In the genomic region with DNA sequence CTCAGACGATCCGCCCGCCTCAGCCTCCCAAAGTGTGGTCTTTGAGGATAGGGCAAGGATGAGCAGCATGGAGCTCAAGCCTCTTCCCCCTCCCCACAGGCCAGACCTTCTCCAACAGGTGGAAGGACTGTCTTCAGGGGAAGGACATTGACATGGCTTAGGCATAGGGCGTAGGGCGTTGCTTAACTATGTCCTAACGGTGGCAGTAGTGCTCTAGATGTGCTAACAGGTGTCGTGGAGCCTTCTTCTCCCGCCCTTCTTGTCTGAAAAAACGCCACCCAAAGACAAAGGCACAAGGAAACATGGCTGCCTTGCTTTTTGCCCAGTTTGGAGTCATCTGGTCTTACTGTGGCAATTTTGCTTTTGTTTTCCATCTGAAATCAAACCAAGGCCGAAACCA, we compare ENCODE assay signal across 8 cellular contexts.
DNase-seq lines count a peak whose midpoint lies in the region; ATAC-seq and TF ChIP-seq lines count a peak whose summit lies in the region.

No MANE protein-coding gene starts in this region.

- H3K4me3 Mint-ChIP-seq in CD4-positive, CD25-positive, alpha-beta regulatory T cell, result peak overlapping the region in 3 of 4 donors; percentile 84 to 93 (median 91)
- no peak overlapping the region for H3K4me3 Mint-ChIP-seq in activated CD4-positive, alpha-beta T cell treated with anti-CD3 and anti-CD28 coated beads, Interleukin-2, amount 10 ng/mL, durations not matched to agents 24 days and 14 days
- no peak overlapping the region for H3K4me3 Mint-ChIP-seq in glutamatergic neuron (ENCODE audit: unreplicated experiment)

- ATAC-seq in CD4-positive, CD25-positive, alpha-beta regulatory T cell (ENCODE audit: low read depth in 2 of 2), result no peak
- ATAC-seq in GM21360 (IDR thresholded peaks at IDR 0.05; ENCODE audit: unreplicated experiment) (peak; percentile 82), HG03039 (IDR thresholded peaks at IDR 0.05; ENCODE audit: unreplicated experiment) (no peak)

- H3K27ac ChIP-seq in CD4-positive, CD25-positive, alpha-beta regulatory T cell (ENCODE audit: insufficient read depth, low read length, poor library complexity, severe bottlenecking), result no peak overlapping the region

- no peaks in the 10 kb centered on the region for H3K9me3 ChIP-seq in CD4-positive, CD25-positive, alpha-beta regulatory T cell (ENCODE audit: control insufficient read depth in 2 of 2, low read length in 2 of 2)

- peak in 2 of 3 donors; percentile 88 to 93 for DNase-seq in CD4-positive, CD25-positive, alpha-beta regulatory T cell
- DNase-seq in SK-MEL-5 (ENCODE audit: low read depth, low spot score) (peak; percentile 89), iris pigment epithelial cell (ENCODE audit: low read depth) (peak; percentile 30), RKO (ENCODE audit: low spot score) (no peak), glutamatergic neuron (no peak)
- DNase-seq in activated CD4-positive, alpha-beta T cell treated with anti-CD3 and anti-CD28 coated beads, Interleukin-2, amount 10 ng/mL, durations not matched to agents 24 days and 14 days, result no peak

- no peaks in the 10 kb centered on the region for H3K27me3 ChIP-seq in CD4-positive, CD25-positive, alpha-beta regulatory T cell (ENCODE audit: control insufficient read depth, insufficient read depth, low read length)

- no peak for TF ChIP-seq CTCF in glutamatergic neuron (IDR thresholded peaks at IDR 0.05; ENCODE audit: partially characterized antibody, unreplicated experiment)

- peak overlapping the region; percentile 59 for H3K4me3 ChIP-seq in CD4-positive, CD25-positive, alpha-beta regulatory T cell (ENCODE audit: low read depth, low read length)

- H3K4me1 Mint-ChIP-seq in CD4-positive, CD25-positive, alpha-beta regulatory T cell, result peaks cover 0 to 25% (median 2%) of the 10 kb centered on the region in 4 donors
- H3K4me1 Mint-ChIP-seq in activated CD4-positive, alpha-beta T cell treated with anti-CD3 and anti-CD28 coated beads, Interleukin-2, amount 10 ng/mL, durations not matched to agents 24 days and 14 days, result no peaks in the 10 kb centered on the region
- peaks cover 5% of the 10 kb centered on the region for H3K4me1 Mint-ChIP-seq in glutamatergic neuron (ENCODE audit: low read depth, unreplicated experiment)

- H3K36me3 ChIP-seq in CD4-positive, CD25-positive, alpha-beta regulatory T cell (ENCODE audit: control insufficient read depth, insufficient read depth, low read length), result no peaks in the 10 kb centered on the region

- no peaks in the 10 kb centered on the region for H3K9me3 Mint-ChIP-seq in CD4-positive, CD25-positive, alpha-beta regulatory T cell
- no peaks in the 10 kb centered on the region for H3K9me3 Mint-ChIP-seq in activated CD4-positive, alpha-beta T cell treated with anti-CD3 and anti-CD28 coated beads, Interleukin-2, amount 10 ng/mL, durations not matched to agents 24 days and 14 days
- H3K9me3 Mint-ChIP-seq in glutamatergic neuron (ENCODE audit: unreplicated experiment), result no peaks in the 10 kb centered on the region

- no peaks in the 10 kb centered on the region for H3K4me1 ChIP-seq in CD4-positive, CD25-positive, alpha-beta regulatory T cell (ENCODE audit: control insufficient read depth, insufficient read depth, low read length, poor library complexity, severe bottlenecking)

- H3K36me3 Mint-ChIP-seq in CD4-positive, CD25-positive, alpha-beta regulatory T cell, result no peaks in the 10 kb centered on the region
- H3K36me3 Mint-ChIP-seq in activated CD4-positive, alpha-beta T cell treated with anti-CD3 and anti-CD28 coated beads, Interleukin-2, amount 10 ng/mL, durations not matched to agents 24 days and 14 days (ENCODE audit: low read depth), result peaks cover 23% of the 10 kb centered on the region
- peaks cover 4% of the 10 kb centered on the region for H3K36me3 Mint-ChIP-seq in glutamatergic neuron (ENCODE audit: unreplicated experiment)

- no peaks in the 10 kb centered on the region for H3K27me3 Mint-ChIP-seq in CD4-positive, CD25-positive, alpha-beta regulatory T cell
- no peaks in the 10 kb centered on the region for H3K27me3 Mint-ChIP-seq in activated CD4-positive, alpha-beta T cell treated with anti-CD3 and anti-CD28 coated beads, Interleukin-2, amount 10 ng/mL, durations not matched to agents 24 days and 14 days
- H3K27me3 Mint-ChIP-seq in glutamatergic neuron (ENCODE audit: unreplicated experiment), result peaks cover 1% of the 10 kb centered on the region

- intact Hi-C loops in activated CD4-positive, alpha-beta T cell treated with anti-CD3 and anti-CD28 coated beads, Interleukin-2, amount 10 ng/mL, durations not matched to agents 24 days and 14 days (cut with micrococcal nuclease), result no loop called here

- peak overlapping the region in 2 of 3 donors; percentile 83 to 87 for H3K27ac Mint-ChIP-seq in CD4-positive, CD25-positive, alpha-beta regulatory T cell
- no peak overlapping the region for H3K27ac Mint-ChIP-seq in activated CD4-positive, alpha-beta T cell treated with anti-CD3 and anti-CD28 coated beads, Interleukin-2, amount 10 ng/mL, durations not matched to agents 24 days and 14 days
- no peak overlapping the region for H3K27ac Mint-ChIP-seq in glutamatergic neuron (ENCODE audit: unreplicated experiment)

- in situ Hi-C loops in SK-MEL-5 (cut with HindIII; ENCODE audit: low pct_unique_long_range_greater_than_20kb, low sequenced_read_pairs), result no loop called here

Comparison
In these comparisons a context has a peak if more than half of its experiments do, and no peak if none do; other contexts are left out.
1. DNase-seq: peak in CD4-positive, CD25-positive, alpha-beta regulatory T cell (2 of 3), SK-MEL-5 (single experiment) and iris pigment epithelial cell (single experiment); none in activated CD4-positive, alpha-beta T cell treated with anti-CD3 and anti-CD28 coated beads, Interleukin-2, amount 10 ng/mL, durations not matched to agents 24 days and 14 days (single experiment), RKO (single experiment) and glutamatergic neuron (single experiment).
2. H3K27ac Mint-ChIP-seq: peak in CD4-positive, CD25-positive, alpha-beta regulatory T cell (2 of 3); none in activated CD4-positive, alpha-beta T cell treated with anti-CD3 and anti-CD28 coated beads, Interleukin-2, amount 10 ng/mL, durations not matched to agents 24 days and 14 days (single experiment) and glutamatergic neuron (single experiment).
3. H3K4me3 Mint-ChIP-seq: peak in CD4-positive, CD25-positive, alpha-beta regulatory T cell (3 of 4); none in activated CD4-positive, alpha-beta T cell treated with anti-CD3 and anti-CD28 coated beads, Interleukin-2, amount 10 ng/mL, durations not matched to agents 24 days and 14 days (single experiment) and glutamatergic neuron (single experiment).